ENCODE assay signal across 15 cellular contexts in the genomic region with DNA sequence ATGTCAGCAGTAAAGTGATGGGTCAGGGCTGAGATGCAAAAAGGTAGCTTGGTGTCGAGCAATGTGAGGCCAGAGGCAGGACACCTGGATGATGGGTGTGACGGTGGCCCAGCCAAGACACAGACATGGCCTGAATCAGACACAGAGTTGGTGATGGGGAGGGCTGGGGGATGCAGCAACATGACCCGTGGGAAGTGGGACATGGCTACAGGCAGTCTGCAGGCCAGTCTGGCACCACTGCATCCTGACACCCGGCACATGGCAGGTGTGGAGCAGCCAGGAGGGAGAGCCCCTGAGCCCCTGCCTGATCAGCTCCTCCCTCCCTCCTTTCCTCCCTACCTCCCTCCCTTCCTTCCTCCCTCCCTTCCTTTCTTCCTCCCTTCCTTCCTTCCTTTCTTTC.
A peak's percentile ranks its signal among the peaks of the same experiment; 100 is the strongest.
DNase-seq lines count a peak whose midpoint lies in the region; ATAC-seq and TF ChIP-seq lines count a peak whose summit lies in the region.
"Had no signal": no experiment of that assay in that cellular context is flagged by ENCODE, and none has a peak within 500 bp of the region (broad histone marks: within the 10 kb centered on the region; RNA-seq: fewer than 3 reads in every experiment).

No MANE protein-coding gene starts in this region.

- H3K79me2 ChIP-seq in osteoblast (ENCODE audit: insufficient read depth, low read length): no peaks in the 10 kb centered on the region

- no peaks in the 10 kb centered on the region for H3K27me3 Mint-ChIP-seq in activated CD4-positive, alpha-beta T cell treated with anti-CD3 and anti-CD28 coated beads, Interleukin-2, amount 10 ng/mL, durations not matched to agents 24 days and 14 days
- no peaks in the 10 kb centered on the region; the same call in 1 of the 2 replicates for H3K27me3 Mint-ChIP-seq in WTC11 (ENCODE audit: low read depth)
- peaks cover 5% of the 10 kb centered on the region for H3K27me3 Mint-ChIP-seq in activated T-cell treated with anti-CD3 and anti-CD28 coated beads, Interleukin-2, amount 50 U/mL, for 4 hours (ENCODE audit: low read depth)

- H3K27ac ChIP-seq in osteoblast (ENCODE audit: low read depth, low read length): no peak overlapping the region
- H3K27ac ChIP-seq: 22Rv1, A549, C4-2B had no signal

- no peaks in the 10 kb centered on the region for H3K36me3 Mint-ChIP-seq in activated CD4-positive, alpha-beta T cell treated with anti-CD3 and anti-CD28 coated beads, Interleukin-2, amount 10 ng/mL, durations not matched to agents 24 days and 14 days (ENCODE audit: low read depth)
- H3K36me3 Mint-ChIP-seq in WTC11: no peaks in the 10 kb centered on the region
- H3K36me3 Mint-ChIP-seq in activated T-cell treated with anti-CD3 and anti-CD28 coated beads, Interleukin-2, amount 50 U/mL, for 4 hours (ENCODE audit: insufficient read depth): no peaks in the 10 kb centered on the region

- no peak overlapping the region for H3K27ac Mint-ChIP-seq in activated CD4-positive, alpha-beta T cell treated with anti-CD3 and anti-CD28 coated beads, Interleukin-2, amount 10 ng/mL, durations not matched to agents 24 days and 14 days
- no peak overlapping the region for H3K27ac Mint-ChIP-seq in WTC11
- H3K27ac Mint-ChIP-seq: CD4-positive, alpha-beta T cell had no signal

- peak; percentile 53 for DNase-seq in activated CD4-positive, alpha-beta T cell treated with anti-CD3 and anti-CD28 coated beads, Interleukin-2, amount 10 ng/mL, durations not matched to agents 24 days and 14 days
- DNase-seq in activated CD4-positive, alpha-beta T cell treated with anti-CD3 and anti-CD28 coated beads for 1 hour: no peak
- DNase-seq in WTC11 (ENCODE audit: low spot score) (no peak), osteoblast (ENCODE audit: insufficient read length, low spot score, missing footprints) (peak; percentile 41)
- no peak for DNase-seq in activated CD8-positive, alpha-beta memory T cell treated with anti-CD3 and anti-CD28 coated beads for 24 hours
- no peak for DNase-seq in activated T-cell treated with anti-CD3 and anti-CD28 coated beads, Interleukin-2, amount 50 U/mL, for 4 hours
- DNase-seq: Caco-2; CD4-positive, alpha-beta T cell; DMS153; DMS79; GF-D8 had no signal

- no peaks in the 10 kb centered on the region for H3K4me1 ChIP-seq in osteoblast (ENCODE audit: insufficient read depth, low read length)
- H3K4me1 ChIP-seq: A549, Caco-2 had no signal

- no peaks in the 10 kb centered on the region for H3K36me3 ChIP-seq in osteoblast (ENCODE audit: insufficient read depth, low read length)

- H3K4me3 Mint-ChIP-seq in activated CD4-positive, alpha-beta T cell treated with anti-CD3 and anti-CD28 coated beads, Interleukin-2, amount 10 ng/mL, durations not matched to agents 24 days and 14 days: no peak overlapping the region
- no peak overlapping the region for H3K4me3 Mint-ChIP-seq in WTC11
- no peak overlapping the region for H3K4me3 Mint-ChIP-seq in activated T-cell treated with anti-CD3 and anti-CD28 coated beads, Interleukin-2, amount 50 U/mL, for 4 hours
- H3K4me3 Mint-ChIP-seq: CD4-positive, alpha-beta T cell had no signal

- no peak overlapping the region for H3K4me2 ChIP-seq in osteoblast (ENCODE audit: insufficient read depth, low read length)
- H3K4me2 ChIP-seq: A549 had no signal

- H3K9me3 Mint-ChIP-seq in activated CD4-positive, alpha-beta T cell treated with anti-CD3 and anti-CD28 coated beads, Interleukin-2, amount 10 ng/mL, durations not matched to agents 24 days and 14 days: no peaks in the 10 kb centered on the region
- H3K9me3 Mint-ChIP-seq in WTC11: no peaks in the 10 kb centered on the region
- no peaks in the 10 kb centered on the region for H3K9me3 Mint-ChIP-seq in activated T-cell treated with anti-CD3 and anti-CD28 coated beads, Interleukin-2, amount 50 U/mL, for 4 hours
- H3K9me3 Mint-ChIP-seq: CD4-positive, alpha-beta T cell had no signal

- H2AFZ ChIP-seq in osteoblast (ENCODE audit: low read length): no peak overlapping the region

- CTCF ChIA-PET in WTC11 (lab: Charles Lee): interaction anchor here (0.6 to 1.1 kb wide), 4 partner anchors 9 to 1572 kb away, joined by 4 to 5 read pairs (median 4); no protein-coding TSS in a partner anchor

- no peaks in the 10 kb centered on the region for H3K9me3 ChIP-seq in osteoblast (ENCODE audit: low read depth, low read length)
- H3K9me3 ChIP-seq: A549, Caco-2 had no signal

- intact Hi-C loops in activated CD4-positive, alpha-beta T cell treated with anti-CD3 and anti-CD28 coated beads, Interleukin-2, amount 10 ng/mL, durations not matched to agents 24 days and 14 days (cut with micrococcal nuclease): no loop called here

- peak; percentile 60 for ATAC-seq in WTC11
- ATAC-seq in HG03025 (IDR thresholded peaks at IDR 0.05; ENCODE audit: low FRiP score, unreplicated experiment): no peak
- no peak for ATAC-seq in activated T-cell treated with anti-CD3 and anti-CD28 coated beads, Interleukin-2, amount 50 U/mL, for 4 hours

- TF ChIP-seq CTCF in WTC11 (IDR thresholded peaks at IDR 0.05) (no peak), osteoblast (IDR thresholded peaks at IDR 0.05; ENCODE audit: extremely low read depth, low read depth, low read length) (no peak)

- no peak overlapping the region for H3K4me3 ChIP-seq in osteoblast (ENCODE audit: insufficient read depth, low read length)
- H3K4me3 ChIP-seq: A549 had no signal

- H4K20me1 ChIP-seq in osteoblast (ENCODE audit: insufficient read depth, low read length): no peaks in the 10 kb centered on the region

- no peaks in the 10 kb centered on the region for H3K4me1 Mint-ChIP-seq in activated CD4-positive, alpha-beta T cell treated with anti-CD3 and anti-CD28 coated beads, Interleukin-2, amount 10 ng/mL, durations not matched to agents 24 days and 14 days
- H3K4me1 Mint-ChIP-seq in WTC11: peaks cover 1% of the 10 kb centered on the region
- no peaks in the 10 kb centered on the region for H3K4me1 Mint-ChIP-seq in activated T-cell treated with anti-CD3 and anti-CD28 coated beads, Interleukin-2, amount 50 U/mL, for 4 hours (ENCODE audit: low read depth)

- POLR2A ChIA-PET in WTC11 (lab: Charles Lee): no interaction called here

- H3K27me3 ChIP-seq in osteoblast (ENCODE audit: insufficient read depth, low read length): no peaks in the 10 kb centered on the region

TF ChIP-seq in WTC11, 78 proteins besides CTCF, POLR2A, EP300 and RAD21:
- TF ChIP-seq, protein P1, sequence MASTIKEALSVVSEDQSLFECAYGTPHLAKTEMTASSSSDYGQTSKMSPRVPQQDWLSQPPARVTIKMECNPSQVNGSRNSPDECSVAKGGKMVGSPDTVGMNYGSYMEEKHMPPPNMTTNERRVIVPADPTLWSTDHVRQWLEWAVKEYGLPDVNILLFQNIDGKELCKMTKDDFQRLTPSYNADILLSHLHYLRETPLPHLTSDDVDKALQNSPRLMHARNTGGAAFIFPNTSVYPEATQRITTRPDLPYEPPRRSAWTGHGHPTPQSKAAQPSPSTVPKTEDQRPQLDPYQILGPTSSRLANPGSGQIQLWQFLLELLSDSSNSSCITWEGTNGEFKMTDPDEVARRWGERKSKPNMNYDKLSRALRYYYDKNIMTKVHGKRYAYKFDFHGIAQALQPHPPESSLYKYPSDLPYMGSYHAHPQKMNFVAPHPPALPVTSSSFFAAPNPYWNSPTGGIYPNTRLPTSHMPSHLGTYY (CRISPR knock-in tag; IDR thresholded peaks at IDR 0.05): no peak
- TF ChIP-seq TP53 (CRISPR knock-in tag; IDR thresholded peaks at IDR 0.05): no peak
- TF ChIP-seq, protein P2, sequence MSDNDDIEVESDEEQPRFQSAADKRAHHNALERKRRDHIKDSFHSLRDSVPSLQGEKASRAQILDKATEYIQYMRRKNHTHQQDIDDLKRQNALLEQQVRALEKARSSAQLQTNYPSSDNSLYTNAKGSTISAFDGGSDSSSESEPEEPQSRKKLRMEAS (CRISPR knock-in tag; IDR thresholded peaks at IDR 0.05): 0 out of 2 replicates have a peak, but pooled peaks have one; percentile 26
- no peak for TF ChIP-seq GABPB1 (CRISPR knock-in tag; IDR thresholded peaks at IDR 0.05)
- TF ChIP-seq, protein P3, sequence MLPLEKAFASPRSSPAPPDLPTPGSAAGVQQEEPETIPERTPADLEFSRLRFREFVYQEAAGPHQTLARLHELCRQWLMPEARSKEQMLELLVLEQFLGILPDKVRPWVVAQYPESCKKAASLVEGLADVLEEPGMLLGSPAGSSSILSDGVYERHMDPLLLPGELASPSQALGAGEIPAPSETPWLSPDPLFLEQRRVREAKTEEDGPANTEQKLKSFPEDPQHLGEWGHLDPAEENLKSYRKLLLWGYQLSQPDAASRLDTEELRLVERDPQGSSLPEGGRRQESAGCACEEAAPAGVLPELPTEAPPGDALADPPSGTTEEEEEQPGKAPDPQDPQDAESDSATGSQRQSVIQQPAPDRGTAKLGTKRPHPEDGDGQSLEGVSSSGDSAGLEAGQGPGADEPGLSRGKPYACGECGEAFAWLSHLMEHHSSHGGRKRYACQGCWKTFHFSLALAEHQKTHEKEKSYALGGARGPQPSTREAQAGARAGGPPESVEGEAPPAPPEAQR (CRISPR knock-in tag; IDR thresholded peaks at IDR 0.05): no peak
- TF ChIP-seq, protein P4, sequence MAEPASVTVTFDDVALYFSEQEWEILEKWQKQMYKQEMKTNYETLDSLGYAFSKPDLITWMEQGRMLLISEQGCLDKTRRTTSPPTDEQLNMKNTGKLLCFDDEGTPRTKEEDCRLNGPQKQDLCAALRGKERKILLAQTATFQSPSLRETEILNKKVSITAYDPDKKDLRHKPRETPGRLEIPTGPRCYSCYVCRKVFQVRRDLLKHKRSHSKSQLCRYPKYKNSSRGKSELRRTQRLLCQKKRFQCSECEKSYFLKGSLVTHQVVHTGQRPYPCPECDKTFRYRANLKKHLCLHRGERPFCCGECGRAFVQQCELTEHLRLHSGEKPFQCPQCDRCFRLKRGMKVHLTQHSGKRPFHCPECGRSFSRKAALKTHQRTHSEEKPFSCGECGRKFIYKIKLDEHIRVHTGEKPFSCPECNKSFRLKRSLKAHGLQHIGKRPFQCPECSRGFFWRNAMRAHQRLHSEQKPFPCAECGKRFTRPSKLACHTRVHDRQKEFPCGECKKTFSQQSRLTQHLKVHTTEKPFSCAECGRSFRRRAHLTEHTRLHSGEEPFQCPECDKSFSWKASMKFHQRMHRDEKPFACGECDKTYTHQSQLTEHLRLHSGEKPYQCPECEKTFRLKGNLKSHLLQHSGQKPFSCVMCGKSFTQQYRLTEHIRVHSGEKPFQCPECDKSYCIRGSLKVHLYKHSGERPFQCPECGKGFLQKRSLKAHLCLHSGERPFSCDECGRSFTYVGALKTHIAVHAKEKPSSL (CRISPR knock-in tag; conservative IDR thresholded peaks at IDR 0.05): no peak

Comparison
In these comparisons a context has a peak if more than half of its experiments do, and no peak if none do; other contexts are left out.
1. DNase-seq: peak in activated CD4-positive, alpha-beta T cell treated with anti-CD3 and anti-CD28 coated beads, Interleukin-2, amount 10 ng/mL, durations not matched to agents 24 days and 14 days (single experiment) and osteoblast (single experiment); none in activated CD4-positive, alpha-beta T cell treated with anti-CD3 and anti-CD28 coated beads for 1 hour (single experiment), WTC11 (single experiment), activated CD8-positive, alpha-beta memory T cell treated with anti-CD3 and anti-CD28 coated beads for 24 hours (single experiment) and activated T-cell treated with anti-CD3 and anti-CD28 coated beads, Interleukin-2, amount 50 U/mL, for 4 hours (single experiment).